In the genomic region with DNA sequence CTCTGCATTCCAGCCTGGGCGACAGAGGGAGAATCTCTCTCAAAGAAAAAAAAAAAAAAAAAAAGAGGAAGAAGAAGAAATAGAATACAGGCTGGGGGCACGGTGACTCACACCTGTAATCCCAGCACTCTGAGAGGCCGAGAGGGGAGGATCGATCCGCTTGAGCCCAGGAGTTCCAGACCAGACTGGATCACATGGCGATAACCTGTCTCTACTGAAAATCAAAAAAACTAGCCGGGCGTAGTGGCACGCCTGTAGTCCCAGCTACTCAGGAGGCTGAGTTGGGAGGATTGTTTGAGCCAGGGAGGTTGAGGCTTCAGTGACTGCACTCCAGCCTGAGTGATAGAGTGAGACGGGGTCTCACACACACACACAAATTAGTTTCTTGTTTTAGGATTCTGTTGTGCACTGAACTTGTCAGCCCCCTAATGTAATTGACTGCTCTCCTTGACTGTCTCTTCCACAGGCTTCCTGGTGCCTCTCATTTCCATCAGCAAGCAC, we compare ENCODE assay signal across 5 cellular contexts. TPM values are rescaled to one million over a fixed set of nuclear protein-coding genes. Genes with fewer than 3 reads are reported as not detected.
DNase-seq lines count a peak whose midpoint lies in the region; ATAC-seq lines count a peak whose summit lies in the region.

No MANE protein-coding gene starts in this region.

- ATAC-seq in HG03460 (IDR thresholded peaks at IDR 0.05; ENCODE audit: unreplicated experiment), result no peak

- H3K27me3 Mint-ChIP-seq in activated T-helper 2 cell treated with anti-CD3 and anti-CD28 coated beads, Interferon-gamma antibody, Interleukin-2, Interleukin-4, amounts not matched to agents 10 μg/mL and 5 μg/mL and 100 μg/mL, durations not matched to agents 14 hours and 24 hours and 36 hours (ENCODE audit: low read depth), result no peaks in the 10 kb centered on the region

- H3K4ac ChIP-seq in mesenchymal stem cell (ENCODE audit: low read depth in 1 of 2, low read length in 2 of 2), result peak overlapping the region in 1 of 2 experiments; percentile 59

- peak overlapping the region; percentile 91 for H3K9ac ChIP-seq in mesenchymal stem cell (ENCODE audit: low read length)

- H2BK12ac ChIP-seq in mesenchymal stem cell (ENCODE audit: low read length in 2 of 2), result peak overlapping the region in 1 of 2 experiments; percentile 67

- H3K4me3 Mint-ChIP-seq in activated T-helper 2 cell treated with anti-CD3 and anti-CD28 coated beads, Interferon-gamma antibody, Interleukin-2, Interleukin-4, amounts not matched to agents 10 μg/mL and 5 μg/mL and 100 μg/mL, durations not matched to agents 14 hours and 24 hours and 36 hours (ENCODE audit: low read depth), result peak overlapping the region; percentile 86

- peak overlapping the region; percentile 98 for H3K27ac Mint-ChIP-seq in activated T-helper 2 cell treated with anti-CD3 and anti-CD28 coated beads, Interferon-gamma antibody, Interleukin-2, Interleukin-4, amounts not matched to agents 10 μg/mL and 5 μg/mL and 100 μg/mL, durations not matched to agents 14 hours and 24 hours and 36 hours

- no peaks in the 10 kb centered on the region for H3K27me3 ChIP-seq in mesenchymal stem cell (ENCODE audit: control insufficient read depth in 1 of 2, insufficient read depth in 1 of 2, low read length in 2 of 2)

- H3K4me3 ChIP-seq in mesenchymal stem cell (ENCODE audit: insufficient read depth in 1 of 2, low read depth in 1 of 2, low read length in 2 of 2), result peak overlapping the region in 1 of 2 experiments; percentile 97

- H2AFZ ChIP-seq in mesenchymal stem cell (ENCODE audit: low read depth, low read length), result no peak overlapping the region

- no peak overlapping the region for H2BK120ac ChIP-seq in mesenchymal stem cell (ENCODE audit: low read depth, low read length)

- peak overlapping the region; percentile 86 for H4K8ac ChIP-seq in mesenchymal stem cell (ENCODE audit: low read length)

- peak overlapping the region; percentile 61 for H2AK5ac ChIP-seq in mesenchymal stem cell (ENCODE audit: low read length, severe bottlenecking)

- DNase-seq in activated T-helper 2 cell treated with anti-CD3 and anti-CD28 coated beads, Interferon-gamma antibody, Interleukin-2, Interleukin-4, amounts not matched to agents 10 μg/mL and 5 μg/mL and 100 μg/mL, durations not matched to agents 14 hours and 24 hours and 36 hours (ENCODE audit: low spot score), result no peak
- no peak for DNase-seq in mesenchymal stem cell
- no peak for DNase-seq in stimulated activated CD4-positive, alpha-beta T cell treated with anti-CD3 and anti-CD28 coated beads, Interleukin-2, amount 100 ng/mL, for 48 hours

- H3K36me3 ChIP-seq in KOPT-K1 (ENCODE audit: insufficient read depth, low read length) (peaks cover 31% of the 10 kb centered on the region), mesenchymal stem cell (ENCODE audit: control insufficient read depth in 1 of 2, insufficient read depth in 2 of 2, low read depth in 1 of 2, low read length in 2 of 2) (peaks cover 19 to 28% of the 10 kb centered on the region in 2 experiments)

- no peak overlapping the region for H4K91ac ChIP-seq in mesenchymal stem cell (ENCODE audit: low read length)

- peak overlapping the region; percentile 89 for H3K4me2 ChIP-seq in mesenchymal stem cell (ENCODE audit: low read length, poor library complexity, severe bottlenecking)

- no peaks in the 10 kb centered on the region for H3K9me3 ChIP-seq in KOPT-K1 (ENCODE audit: insufficient read depth, low read length, poor library complexity, severe bottlenecking)
- no peaks in the 10 kb centered on the region for H3K9me3 ChIP-seq in mesenchymal stem cell (ENCODE audit: control insufficient read depth, low read length)

- WGBS in mesenchymal stem cell, result 63% methylated on average over 6 of the region's 10 CpGs

- H3K4me1 Mint-ChIP-seq in activated T-helper 2 cell treated with anti-CD3 and anti-CD28 coated beads, Interferon-gamma antibody, Interleukin-2, Interleukin-4, amounts not matched to agents 10 μg/mL and 5 μg/mL and 100 μg/mL, durations not matched to agents 14 hours and 24 hours and 36 hours (ENCODE audit: low read depth), result peaks cover 46% of the 10 kb centered on the region

- H3K27ac ChIP-seq in KOPT-K1 (ENCODE audit: low read depth, low read length, poor library complexity, severe bottlenecking) (peak overlapping the region; percentile 94), mesenchymal stem cell (ENCODE audit: low read length, poor library complexity, severe bottlenecking) (peak overlapping the region; percentile 100)

- H3K36me3 Mint-ChIP-seq in activated T-helper 2 cell treated with anti-CD3 and anti-CD28 coated beads, Interferon-gamma antibody, Interleukin-2, Interleukin-4, amounts not matched to agents 10 μg/mL and 5 μg/mL and 100 μg/mL, durations not matched to agents 14 hours and 24 hours and 36 hours (ENCODE audit: low read depth), result peaks cover 28% of the 10 kb centered on the region

- H3K18ac ChIP-seq in mesenchymal stem cell (ENCODE audit: low read depth in 1 of 2, low read length in 2 of 2), result peak overlapping the region in 1 of 2 experiments; percentile 32

- H3K23ac ChIP-seq in mesenchymal stem cell (ENCODE audit: low read length in 2 of 2), result no peak overlapping the region

- no peak overlapping the region for H2BK5ac ChIP-seq in mesenchymal stem cell (ENCODE audit: low read depth, low read length, poor library complexity, severe bottlenecking)

- peaks cover 11% of the 10 kb centered on the region for H3K79me1 ChIP-seq in mesenchymal stem cell (replicated peaks; ENCODE audit: low read length, poor library complexity, severe bottlenecking)

- intact Hi-C loops in activated T-helper 2 cell treated with anti-CD3 and anti-CD28 coated beads, Interferon-gamma antibody, Interleukin-2, Interleukin-4, amounts not matched to agents 10 μg/mL and 5 μg/mL and 100 μg/mL, durations not matched to agents 14 hours and 24 hours and 36 hours (cut with micrococcal nuclease), result loop anchor here (1.0 to 2.0 kb wide), 3 partner anchors 49 to 187 kb away; a partner anchor contains a TSS

- no peak overlapping the region for H2BK15ac ChIP-seq in mesenchymal stem cell (ENCODE audit: low read depth, poor library complexity, severe bottlenecking)

- H3K9me3 Mint-ChIP-seq in activated T-helper 2 cell treated with anti-CD3 and anti-CD28 coated beads, Interferon-gamma antibody, Interleukin-2, Interleukin-4, amounts not matched to agents 10 μg/mL and 5 μg/mL and 100 μg/mL, durations not matched to agents 14 hours and 24 hours and 36 hours, result no peaks in the 10 kb centered on the region

- H3K14ac ChIP-seq in mesenchymal stem cell (ENCODE audit: low read length in 2 of 2), result no peak overlapping the region

- H3K4me1 ChIP-seq in mesenchymal stem cell (ENCODE audit: control insufficient read depth, insufficient read depth, low read depth, low read length), result peaks cover 15% of the 10 kb centered on the region

RNA-seq across cellular contexts. Expression of a gene that starts 1.0 kb away (rescaled TPM):
- total RNA-seq in activated T-helper 2 cell treated with anti-CD3 and anti-CD28 coated beads, Interferon-gamma antibody, Interleukin-2, Interleukin-4, amounts not matched to agents 10 μg/mL and 5 μg/mL and 100 μg/mL, durations not matched to agents 14 hours and 24 hours and 36 hours, result 81.1 and 87.3 TPM in 2 replicates
- polyA plus RNA-seq in mesenchymal stem cell (2013, experiment 1 of 2), result 64.4 TPM
- 71.9 TPM for polyA plus RNA-seq in mesenchymal stem cell (2013, experiment 2 of 2)

RNA-seq across cellular contexts. Expression of a gene that starts 10.7 kb away (rescaled TPM):
- total RNA-seq in activated T-helper 2 cell treated with anti-CD3 and anti-CD28 coated beads, Interferon-gamma antibody, Interleukin-2, Interleukin-4, amounts not matched to agents 10 μg/mL and 5 μg/mL and 100 μg/mL, durations not matched to agents 14 hours and 24 hours and 36 hours, result 36.3 and 43.8 TPM in 2 replicates
- 51.5 TPM for polyA plus RNA-seq in mesenchymal stem cell (2013, experiment 1 of 2)
- polyA plus RNA-seq in mesenchymal stem cell (2013, experiment 2 of 2), result 50.5 TPM

RNA-seq across cellular contexts. Expression of a gene that starts 11.2 kb away (rescaled TPM):
- total RNA-seq in activated T-helper 2 cell treated with anti-CD3 and anti-CD28 coated beads, Interferon-gamma antibody, Interleukin-2, Interleukin-4, amounts not matched to agents 10 μg/mL and 5 μg/mL and 100 μg/mL, durations not matched to agents 14 hours and 24 hours and 36 hours, result 194 and 202 TPM in 2 replicates
- polyA plus RNA-seq in mesenchymal stem cell (2013, experiment 1 of 2), result 423 TPM
- 424 TPM for polyA plus RNA-seq in mesenchymal stem cell (2013, experiment 2 of 2)

RNA-seq across cellular contexts. Expression of a gene that starts 19.6 kb away (rescaled TPM):
- total RNA-seq in activated T-helper 2 cell treated with anti-CD3 and anti-CD28 coated beads, Interferon-gamma antibody, Interleukin-2, Interleukin-4, amounts not matched to agents 10 μg/mL and 5 μg/mL and 100 μg/mL, durations not matched to agents 14 hours and 24 hours and 36 hours, result 3.4 and 4.4 TPM in 2 replicates
- polyA plus RNA-seq in mesenchymal stem cell (2013, experiment 1 of 2), result 0.41 TPM
- 0.36 TPM for polyA plus RNA-seq in mesenchymal stem cell (2013, experiment 2 of 2)

RNA-seq across cellular contexts. Expression of a gene that starts 27.5 kb away (rescaled TPM):
- total RNA-seq in activated T-helper 2 cell treated with anti-CD3 and anti-CD28 coated beads, Interferon-gamma antibody, Interleukin-2, Interleukin-4, amounts not matched to agents 10 μg/mL and 5 μg/mL and 100 μg/mL, durations not matched to agents 14 hours and 24 hours and 36 hours, result 13.2 and 13.5 TPM in 2 replicates
- polyA plus RNA-seq in mesenchymal stem cell (2013, experiment 1 of 2), result 24.8 TPM
- 26.3 TPM for polyA plus RNA-seq in mesenchymal stem cell (2013, experiment 2 of 2)
